Comparison of ENCODE assay signal across 8 cellular contexts in genomic region chr15:100849021-100849831, GRCh38. TPM values are rescaled to one million over a fixed set of nuclear protein-coding genes. Genes with fewer than 3 reads are reported as not detected.
A peak's percentile ranks its signal among the peaks of the same experiment; 100 is the strongest.
DNase-seq lines count a peak whose midpoint lies in the region; ATAC-seq and TF ChIP-seq lines count a peak whose summit lies in the region.

No MANE protein-coding gene starts in this region.

- no peaks in the 10 kb centered on the region for H3K27me3 ChIP-seq in mucosa of rectum (ENCODE audit: control insufficient read depth in 2 of 2, insufficient read depth in 2 of 2, low read length in 2 of 2)

- CTCF ChIA-PET in activated CD4-positive, alpha-beta T cell treated with anti-CD3 and anti-CD28 coated beads, Interleukin-2, amount 10 ng/mL, durations not matched to agents 7 days and 5 days (lab: Charles Lee), result no interaction called here

- peaks cover 3 to 7% of the 10 kb centered on the region in 2 donors for H3K4me1 ChIP-seq in mucosa of rectum (ENCODE audit: control insufficient read depth in 2 of 2, insufficient read depth in 2 of 2, low read length in 2 of 2)

- peak overlapping the region in 1 of 2 donors; percentile 58 for H3K9ac ChIP-seq in mucosa of rectum (ENCODE audit: low read depth in 1 of 2, low read length in 2 of 2)

- H3K9me3 Mint-ChIP-seq in activated CD4-positive, alpha-beta T cell treated with anti-CD3 and anti-CD28 coated beads, Interleukin-2, amount 10 ng/mL, durations not matched to agents 7 days and 5 days, result no peaks in the 10 kb centered on the region
- H3K9me3 Mint-ChIP-seq in stimulated activated memory B cell treated with anti-CD40 and anti-IgM and Interleukin-4, amounts not matched to agents 10 μg/mL and 1 μg/mL and 100 μg/mL, for 72 hours, result no peaks in the 10 kb centered on the region

- peak; percentile 81 for ATAC-seq in stimulated activated memory B cell treated with anti-CD40 and anti-IgM and Interleukin-4, amounts not matched to agents 10 μg/mL and 1 μg/mL and 100 μg/mL, for 72 hours
- no peak for ATAC-seq in GM18519 (IDR thresholded peaks at IDR 0.05; ENCODE audit: low FRiP score, unreplicated experiment)

- H3K4me3 ChIP-seq in GM12864 (ENCODE audit: low read depth, low read length) (peak overlapping the region; percentile 37), mucosa of rectum (ENCODE audit: low read length in 2 of 2) (peak overlapping the region; percentile 70 to 72)
- peak overlapping the region; percentile 53 for H3K4me3 ChIP-seq in Jurkat, Clone E6-1 (ENCODE audit: low read length)

- no peak overlapping the region for H3K27ac Mint-ChIP-seq in activated CD4-positive, alpha-beta T cell treated with anti-CD3 and anti-CD28 coated beads, Interleukin-2, amount 10 ng/mL, durations not matched to agents 7 days and 5 days
- H3K27ac Mint-ChIP-seq in stimulated activated memory B cell treated with anti-CD40 and anti-IgM and Interleukin-4, amounts not matched to agents 10 μg/mL and 1 μg/mL and 100 μg/mL, for 72 hours, result peak overlapping the region; percentile 53

- no peaks in the 10 kb centered on the region for H3K9me3 ChIP-seq in mucosa of rectum (ENCODE audit: control insufficient read depth in 2 of 2, low read length in 2 of 2)

- no peaks in the 10 kb centered on the region for H3K36me3 ChIP-seq in mucosa of rectum (ENCODE audit: control insufficient read depth in 2 of 2, insufficient read depth in 2 of 2, low read length in 2 of 2)

- H3K4me3 Mint-ChIP-seq in activated CD4-positive, alpha-beta T cell treated with anti-CD3 and anti-CD28 coated beads, Interleukin-2, amount 10 ng/mL, durations not matched to agents 7 days and 5 days, result peak overlapping the region; percentile 69
- H3K4me3 Mint-ChIP-seq in stimulated activated memory B cell treated with anti-CD40 and anti-IgM and Interleukin-4, amounts not matched to agents 10 μg/mL and 1 μg/mL and 100 μg/mL, for 72 hours, result peak overlapping the region; percentile 79

- DNase-seq in GM12864 (ENCODE audit: low read depth) (no peak), ecto neural progenitor cell (ENCODE audit: low spot score) (peak; percentile 32), NCI-H1436 (lab: John Stamatoyannopoulos, UW) (no peak)
- DNase-seq in Jurkat, Clone E6-1 (ENCODE audit: low read depth, low spot score), result peak; percentile 31
- peak; percentile 45 for DNase-seq in activated CD4-positive, alpha-beta T cell treated with anti-CD3 and anti-CD28 coated beads, Interleukin-2, amount 10 ng/mL, durations not matched to agents 7 days and 5 days

- H3K4me1 Mint-ChIP-seq in activated CD4-positive, alpha-beta T cell treated with anti-CD3 and anti-CD28 coated beads, Interleukin-2, amount 10 ng/mL, durations not matched to agents 7 days and 5 days, result peaks cover 7% of the 10 kb centered on the region
- H3K4me1 Mint-ChIP-seq in stimulated activated memory B cell treated with anti-CD40 and anti-IgM and Interleukin-4, amounts not matched to agents 10 μg/mL and 1 μg/mL and 100 μg/mL, for 72 hours, result no peaks in the 10 kb centered on the region

- H3K27ac ChIP-seq in mucosa of rectum (ENCODE audit: low read depth in 2 of 2, low read length in 2 of 2), result no peak overlapping the region

- POLR2A ChIA-PET in activated CD4-positive, alpha-beta T cell treated with anti-CD3 and anti-CD28 coated beads, Interleukin-2, amount 10 ng/mL, durations not matched to agents 7 days and 5 days (lab: Charles Lee), result no interaction called here

- peaks cover 29% of the 10 kb centered on the region for H3K27me3 Mint-ChIP-seq in activated CD4-positive, alpha-beta T cell treated with anti-CD3 and anti-CD28 coated beads, Interleukin-2, amount 10 ng/mL, durations not matched to agents 7 days and 5 days
- H3K27me3 Mint-ChIP-seq in stimulated activated memory B cell treated with anti-CD40 and anti-IgM and Interleukin-4, amounts not matched to agents 10 μg/mL and 1 μg/mL and 100 μg/mL, for 72 hours, result peaks cover 9% of the 10 kb centered on the region

- H3K36me3 Mint-ChIP-seq in activated CD4-positive, alpha-beta T cell treated with anti-CD3 and anti-CD28 coated beads, Interleukin-2, amount 10 ng/mL, durations not matched to agents 7 days and 5 days (ENCODE audit: low read depth), result no peaks in the 10 kb centered on the region
- no peaks in the 10 kb centered on the region for H3K36me3 Mint-ChIP-seq in stimulated activated memory B cell treated with anti-CD40 and anti-IgM and Interleukin-4, amounts not matched to agents 10 μg/mL and 1 μg/mL and 100 μg/mL, for 72 hours

- TF ChIP-seq CTCF in GM12864 (IDR thresholded peaks at IDR 0.05; ENCODE audit: low read depth, low read length, missing control alignments), result no peak

RNA-seq across cellular contexts. Expression of gene ALDH1A3, which starts 30.4 kb away (rescaled TPM):
- polyA plus RNA-seq in Jurkat, Clone E6-1 (2012; ENCODE audit: insufficient read depth, insufficient read length), result not detected
- total RNA-seq in activated CD4-positive, alpha-beta T cell treated with anti-CD3 and anti-CD28 coated beads, Interleukin-2, amount 10 ng/mL, durations not matched to agents 7 days and 5 days, result not detected

Comparison
In these comparisons a context has a peak if more than half of its experiments do, and no peak if none do; other contexts are left out.
1. DNase-seq: peak in Jurkat, Clone E6-1 (single experiment), activated CD4-positive, alpha-beta T cell treated with anti-CD3 and anti-CD28 coated beads, Interleukin-2, amount 10 ng/mL, durations not matched to agents 7 days and 5 days (single experiment) and ecto neural progenitor cell (single experiment); none in GM12864 (single experiment) and NCI-H1436 (single experiment).
2. Peak in every context shown above with its lines, with median percentiles within 50 percentile points of each other: H3K4me3 ChIP-seq.